8 cellular contexts compared by ENCODE assay signal in genomic region chr10:97534746-97535367, GRCh38. TPM values are rescaled to one million over a fixed set of nuclear protein-coding genes. Genes with fewer than 3 reads are reported as not detected.
A peak's percentile ranks its signal among the peaks of the same experiment; 100 is the strongest.
DNase-seq lines count a peak whose midpoint lies in the region; ATAC-seq, FAIRE-seq and TF ChIP-seq lines count a peak whose summit lies in the region.

No MANE protein-coding gene starts in this region.

- peak; percentile 38 to 63 for ATAC-seq in gastrocnemius medialis
- no peak for ATAC-seq in GM19035 (IDR thresholded peaks at IDR 0.05; ENCODE audit: unreplicated experiment)
- ATAC-seq in GM19455 (IDR thresholded peaks at IDR 0.05; ENCODE audit: unreplicated experiment) = no peak
- ATAC-seq in GM21619 (IDR thresholded peaks at IDR 0.05; ENCODE audit: unreplicated experiment) = no peak

- 84% methylated on average over 6 of the region's 6 CpGs for WGBS in esophagus muscularis mucosa

- in situ Hi-C loops in gastrocnemius medialis (cut with MboI; ENCODE audit: low sequenced_read_pairs in 4 of 4) = no loop called here

- H3K27ac ChIP-seq in esophagus muscularis mucosa (replicated peaks in 1 of 4) = no peak overlapping the region
- no peak overlapping the region for H3K27ac ChIP-seq in gastrocnemius medialis

- H3K36me3 ChIP-seq in esophagus muscularis mucosa = no peaks in the 10 kb centered on the region
- no peaks in the 10 kb centered on the region for H3K36me3 ChIP-seq in gastrocnemius medialis

- H3K4me1 ChIP-seq in esophagus muscularis mucosa = peaks cover 3 to 13% (median 6%) of the 10 kb centered on the region in 4 donors
- peaks cover 7 to 15% of the 10 kb centered on the region in 2 donors for H3K4me1 ChIP-seq in gastrocnemius medialis

- H3K9me3 ChIP-seq in esophagus muscularis mucosa (no peaks in the 10 kb centered on the region), gastrocnemius medialis (no peaks in the 10 kb centered on the region)

- TF ChIP-seq CTCF in esophagus muscularis mucosa (IDR thresholded peaks at IDR 0.05) = peak; percentile 24 to 50 (median 26)
- peak in 3 of 5 experiments; percentile 27 to 45 (median 41) for TF ChIP-seq CTCF in gastrocnemius medialis (IDR thresholded peaks at IDR 0.05 in 4 of 5, conservative IDR thresholded peaks at IDR 0.05 in 1 of 5)

- H3K27me3 ChIP-seq in esophagus muscularis mucosa (no peaks in the 10 kb centered on the region), gastrocnemius medialis (no peaks in the 10 kb centered on the region)

- no peak for FAIRE-seq in GM19239 (lab: Jason Lieb, UNC)

- DNase-seq in AG08395 (ENCODE audit: low spot score) (peak; percentile 40), GM19239 (ENCODE audit: insufficient read length, low spot score) (peak; percentile 62), UCSD-AML1 (lab: John Stamatoyannopoulos, UW; ENCODE audit: unreplicated experiment) (peak; percentile 64), esophagus muscularis mucosa (ENCODE audit: extremely low spot score) (no peak), gastrocnemius medialis (peak in 1 of 2 donors; percentile 46)

- intact Hi-C loops in esophagus muscularis mucosa (cut with DNase I) (no loop called here), gastrocnemius medialis (cut with DNase I; ENCODE audit: low total_unique reads) (no loop called here)

- TF ChIP-seq EP300 in esophagus muscularis mucosa (IDR thresholded peaks at IDR 0.05) = no peak

- no peak for TF ChIP-seq POLR2A in esophagus muscularis mucosa (IDR thresholded peaks at IDR 0.05; ENCODE audit: low read depth)
- TF ChIP-seq POLR2A in gastrocnemius medialis (IDR thresholded peaks at IDR 0.05) = no peak

- no peak overlapping the region for H3K4me3 ChIP-seq in esophagus muscularis mucosa
- no peak overlapping the region for H3K4me3 ChIP-seq in gastrocnemius medialis

RNA-seq across cellular contexts. Expression of gene UBTD1, which starts 36.1 kb away (rescaled TPM):
- 10 to 100 TPM in 3 of 4 donors, 1 to 10 TPM in 1; 4.2 to 18.4 (median 14.1) TPM for total RNA-seq in esophagus muscularis mucosa
- total RNA-seq in gastrocnemius medialis = 10 to 100 TPM; 13.7 to 40.0 (median 23.3) TPM

RNA-seq across cellular contexts. Expression of gene MMS19, which starts 36.6 kb away (rescaled TPM):
- total RNA-seq in esophagus muscularis mucosa (10 to 100 TPM; 46.9 to 51.4 (median 48.6) TPM), gastrocnemius medialis (10 to 100 TPM; 56.1 to 70.0 (median 65.0) TPM)

RNA-seq across cellular contexts. Expression of gene ANKRD2, which starts 37.7 kb away (rescaled TPM):
- total RNA-seq in esophagus muscularis mucosa (1 to 10 TPM in 2 of 4 donors, under 1 TPM in 1, not detected in 1; 0.33 to 1.6 (median 1.2) TPM), gastrocnemius medialis (1,000 to 10,000 TPM in 1 of 4 donors, 100 to 1,000 TPM in 3; 105 to 1,024 (median 853) TPM)

RNA-seq across cellular contexts. Expression of gene HOGA1, which starts 49.3 kb away (rescaled TPM):
- total RNA-seq in esophagus muscularis mucosa (1 to 10 TPM in 1 of 4 donors, under 1 TPM in 3; 0.45 to 1.5 (median 0.83) TPM), gastrocnemius medialis (10 to 100 TPM in 1 of 4 donors, 1 to 10 TPM in 1, under 1 TPM in 2; 0.27 to 11.2 (median 4.1) TPM)

RNA-seq across cellular contexts. Expression of gene C10orf62, which starts 54.7 kb away (rescaled TPM):
- under 1 TPM in 1 of 4 donors, not detected in 3; 0.46 TPM for total RNA-seq in esophagus muscularis mucosa
- under 1 TPM in 2 of 4 donors, not detected in 2; 0.41 to 0.55 TPM for total RNA-seq in gastrocnemius medialis

Comparison
In these comparisons a context has a peak if more than half of its experiments do, and no peak if none do; other contexts are left out.
1. ATAC-seq: peak in gastrocnemius medialis (2 of 2); none in GM19035 (single experiment), GM19455 (single experiment) and GM21619 (single experiment).
2. RNA of gene ANKRD2, which starts 37.7 kb away (total RNA-seq): 105 to 1,024 TPM in gastrocnemius medialis; 0.33 to 1.6 TPM in esophagus muscularis mucosa; every median in the first group is over 10 times any median in the second.